ENCODE assay signal across 21 cellular contexts in genomic region chr16:60991886-60992285, GRCh38.
"Had no signal": no experiment of that assay in that cellular context is flagged by ENCODE, and none has a peak within 500 bp of the region (broad histone marks: within the 10 kb centered on the region; RNA-seq: fewer than 3 reads in every experiment).

No MANE protein-coding gene starts in this region.

- H3K27ac Mint-ChIP-seq: dendritic cell treated with granulocyte-macrophage colony-stimulating factor and Interleukin-4, amounts not matched to agents 40 ng/mL and 50 ng/mL, for 4 days; effector memory CD8-positive, alpha-beta T cell; naive B cell; nephron; stimulated activated memory B cell treated with anti-CD40 and anti-IgM and Interleukin-4, amounts not matched to agents 10 μg/mL and 1 μg/mL and 100 μg/mL, for 72 hours; stimulated activated naive CD8-positive, alpha-beta T cell treated with anti-CD3 and anti-CD28 coated beads, Interleukin-15, Interleukin-2, amounts not matched to agents 100 ng/mL and 50 ng/mL, for 24 hours had no signal

- H3K9me3 Mint-ChIP-seq: nephron had no signal

- H3K27ac ChIP-seq: esophagus squamous epithelium, gastroesophageal sphincter, parathyroid adenoma, prostate gland, right lobe of liver, testis, tibial nerve, upper lobe of right lung, vagina had no signal

- H3K27me3 ChIP-seq: esophagus squamous epithelium, gastroesophageal sphincter, right lobe of liver, testis, tibial nerve, upper lobe of right lung, vagina had no signal

- H3K27me3 Mint-ChIP-seq: dendritic cell treated with granulocyte-macrophage colony-stimulating factor and Interleukin-4, amounts not matched to agents 40 ng/mL and 50 ng/mL, for 4 days; effector memory CD8-positive, alpha-beta T cell; naive B cell; stimulated activated memory B cell treated with anti-CD40 and anti-IgM and Interleukin-4, amounts not matched to agents 10 μg/mL and 1 μg/mL and 100 μg/mL, for 72 hours; stimulated activated naive CD8-positive, alpha-beta T cell treated with anti-CD3 and anti-CD28 coated beads, Interleukin-15, Interleukin-2, amounts not matched to agents 100 ng/mL and 50 ng/mL, for 24 hours had no signal

- H3K36me3 ChIP-seq: esophagus squamous epithelium, gastroesophageal sphincter, prostate gland, right lobe of liver, tibial nerve, upper lobe of right lung, vagina had no signal

- H3K4me3 ChIP-seq: esophagus squamous epithelium, gastroesophageal sphincter, lung, prostate gland, right lobe of liver, testis, tibial nerve, upper lobe of right lung, vagina had no signal

- H3K4me1 Mint-ChIP-seq: naive B cell; nephron; stimulated activated memory B cell treated with anti-CD40 and anti-IgM and Interleukin-4, amounts not matched to agents 10 μg/mL and 1 μg/mL and 100 μg/mL, for 72 hours had no signal

- DNase-seq: effector memory CD8-positive, alpha-beta T cell; esophagus squamous epithelium; foreskin fibroblast; left colon; left ventricle myocardium superior; mesenchymal stem cell; naive B cell; right lobe of liver; stimulated activated CD4-positive, alpha-beta T cell treated with anti-CD3 and anti-CD28 coated beads, Interleukin-4, amount 100 ng/mL, for 1 hour; testis; upper lobe of right lung had no signal

- H3K36me3 Mint-ChIP-seq: naive B cell; stimulated activated memory B cell treated with anti-CD40 and anti-IgM and Interleukin-4, amounts not matched to agents 10 μg/mL and 1 μg/mL and 100 μg/mL, for 72 hours had no signal

- H3K4me1 ChIP-seq: esophagus squamous epithelium, gastroesophageal sphincter, parathyroid adenoma, prostate gland, right lobe of liver, testis, tibial nerve, upper lobe of right lung, vagina had no signal

- H3K4me3 Mint-ChIP-seq: dendritic cell treated with granulocyte-macrophage colony-stimulating factor and Interleukin-4, amounts not matched to agents 40 ng/mL and 50 ng/mL, for 4 days; effector memory CD8-positive, alpha-beta T cell; naive B cell; nephron; stimulated activated memory B cell treated with anti-CD40 and anti-IgM and Interleukin-4, amounts not matched to agents 10 μg/mL and 1 μg/mL and 100 μg/mL, for 72 hours; stimulated activated naive CD8-positive, alpha-beta T cell treated with anti-CD3 and anti-CD28 coated beads, Interleukin-15, Interleukin-2, amounts not matched to agents 100 ng/mL and 50 ng/mL, for 24 hours had no signal

- H3K9me3 ChIP-seq: esophagus squamous epithelium, gastroesophageal sphincter, prostate gland, right lobe of liver, testis, tibial nerve, upper lobe of right lung, vagina had no signal

- H3K9ac ChIP-seq: parathyroid adenoma had no signal
